ENCODE assay signal across 1 cellular context in the genomic region with DNA sequence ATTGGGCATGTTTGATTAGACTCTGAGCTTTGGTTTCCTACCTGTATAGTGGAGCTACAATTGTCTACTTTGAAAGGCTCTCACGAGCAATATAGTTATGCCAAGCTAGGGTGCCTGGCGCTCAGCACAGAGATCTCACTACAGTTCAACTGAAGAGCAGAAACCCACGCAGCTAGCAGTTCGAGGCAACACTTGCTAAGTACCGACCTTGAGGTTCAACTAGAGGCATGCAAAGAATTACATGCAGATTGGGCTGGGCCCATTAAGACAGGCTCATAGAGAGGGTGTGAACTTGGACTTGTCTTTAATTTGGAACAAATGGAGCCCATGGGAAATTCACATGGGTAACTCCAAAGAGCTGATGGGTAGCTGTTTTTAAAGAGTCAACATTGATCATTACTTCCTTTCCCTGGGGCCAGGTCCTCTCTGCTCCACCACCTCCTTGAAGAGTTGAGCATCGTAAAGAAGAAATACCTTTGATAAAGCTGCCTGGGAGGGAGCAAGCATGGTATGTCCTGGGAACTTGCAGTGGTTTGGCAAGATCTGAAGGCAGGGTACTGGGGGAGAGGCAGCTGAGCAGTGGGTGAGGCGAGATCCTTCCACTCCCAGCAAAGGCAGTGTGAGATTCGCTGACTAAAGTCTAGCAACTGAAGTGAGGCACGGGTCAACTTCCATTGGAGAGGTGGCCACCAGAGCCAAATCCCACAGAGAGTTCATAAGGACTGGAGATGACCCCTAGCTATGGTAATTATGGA.
TF ChIP-seq lines count a peak whose summit lies in the region.

No MANE protein-coding gene starts in this region.

TF ChIP-seq in HCT116, 20 proteins besides CTCF, POLR2A, EP300 and RAD21:
- TF ChIP-seq, protein P1, sequence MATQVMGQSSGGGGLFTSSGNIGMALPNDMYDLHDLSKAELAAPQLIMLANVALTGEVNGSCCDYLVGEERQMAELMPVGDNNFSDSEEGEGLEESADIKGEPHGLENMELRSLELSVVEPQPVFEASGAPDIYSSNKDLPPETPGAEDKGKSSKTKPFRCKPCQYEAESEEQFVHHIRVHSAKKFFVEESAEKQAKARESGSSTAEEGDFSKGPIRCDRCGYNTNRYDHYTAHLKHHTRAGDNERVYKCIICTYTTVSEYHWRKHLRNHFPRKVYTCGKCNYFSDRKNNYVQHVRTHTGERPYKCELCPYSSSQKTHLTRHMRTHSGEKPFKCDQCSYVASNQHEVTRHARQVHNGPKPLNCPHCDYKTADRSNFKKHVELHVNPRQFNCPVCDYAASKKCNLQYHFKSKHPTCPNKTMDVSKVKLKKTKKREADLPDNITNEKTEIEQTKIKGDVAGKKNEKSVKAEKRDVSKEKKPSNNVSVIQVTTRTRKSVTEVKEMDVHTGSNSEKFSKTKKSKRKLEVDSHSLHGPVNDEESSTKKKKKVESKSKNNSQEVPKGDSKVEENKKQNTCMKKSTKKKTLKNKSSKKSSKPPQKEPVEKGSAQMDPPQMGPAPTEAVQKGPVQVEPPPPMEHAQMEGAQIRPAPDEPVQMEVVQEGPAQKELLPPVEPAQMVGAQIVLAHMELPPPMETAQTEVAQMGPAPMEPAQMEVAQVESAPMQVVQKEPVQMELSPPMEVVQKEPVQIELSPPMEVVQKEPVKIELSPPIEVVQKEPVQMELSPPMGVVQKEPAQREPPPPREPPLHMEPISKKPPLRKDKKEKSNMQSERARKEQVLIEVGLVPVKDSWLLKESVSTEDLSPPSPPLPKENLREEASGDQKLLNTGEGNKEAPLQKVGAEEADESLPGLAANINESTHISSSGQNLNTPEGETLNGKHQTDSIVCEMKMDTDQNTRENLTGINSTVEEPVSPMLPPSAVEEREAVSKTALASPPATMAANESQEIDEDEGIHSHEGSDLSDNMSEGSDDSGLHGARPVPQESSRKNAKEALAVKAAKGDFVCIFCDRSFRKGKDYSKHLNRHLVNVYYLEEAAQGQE (IDR thresholded peaks at IDR 0.05; ENCODE audit: low read depth): no peak
- TF ChIP-seq, protein P2, sequence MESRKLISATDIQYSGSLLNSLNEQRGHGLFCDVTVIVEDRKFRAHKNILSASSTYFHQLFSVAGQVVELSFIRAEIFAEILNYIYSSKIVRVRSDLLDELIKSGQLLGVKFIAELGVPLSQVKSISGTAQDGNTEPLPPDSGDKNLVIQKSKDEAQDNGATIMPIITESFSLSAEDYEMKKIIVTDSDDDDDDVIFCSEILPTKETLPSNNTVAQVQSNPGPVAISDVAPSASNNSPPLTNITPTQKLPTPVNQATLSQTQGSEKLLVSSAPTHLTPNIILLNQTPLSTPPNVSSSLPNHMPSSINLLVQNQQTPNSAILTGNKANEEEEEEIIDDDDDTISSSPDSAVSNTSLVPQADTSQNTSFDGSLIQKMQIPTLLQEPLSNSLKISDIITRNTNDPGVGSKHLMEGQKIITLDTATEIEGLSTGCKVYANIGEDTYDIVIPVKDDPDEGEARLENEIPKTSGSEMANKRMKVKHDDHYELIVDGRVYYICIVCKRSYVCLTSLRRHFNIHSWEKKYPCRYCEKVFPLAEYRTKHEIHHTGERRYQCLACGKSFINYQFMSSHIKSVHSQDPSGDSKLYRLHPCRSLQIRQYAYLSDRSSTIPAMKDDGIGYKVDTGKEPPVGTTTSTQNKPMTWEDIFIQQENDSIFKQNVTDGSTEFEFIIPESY (IDR thresholded peaks at IDR 0.05; ENCODE audit: extremely low read depth, insufficient replicate concordance, low read length): no peak
- no peak for TF ChIP-seq SP1 (IDR thresholded peaks at IDR 0.05; ENCODE audit: low read depth)
- no peak for TF ChIP-seq ELF1 (IDR thresholded peaks at IDR 0.05; ENCODE audit: borderline replicate concordance, low read depth)
- TF ChIP-seq SRF (IDR thresholded peaks at IDR 0.05; ENCODE audit: low read depth): no peak
- no peak for TF ChIP-seq CBX3 (IDR thresholded peaks at IDR 0.05; ENCODE audit: low read depth)
- no peak for TF ChIP-seq POLR2AphosphoS5 (IDR thresholded peaks at IDR 0.05; ENCODE audit: low read depth, low read length)
- no peak for TF ChIP-seq YY1 (IDR thresholded peaks at IDR 0.05; ENCODE audit: extremely low read depth, insufficient replicate concordance, low read depth, low read length)
- TF ChIP-seq TCF7L2 (IDR thresholded peaks at IDR 0.05; ENCODE audit: borderline replicate concordance, extremely low read depth, insufficient read depth, insufficient read length): no peak
